In genomic region chr7:116955801-116956514, GRCh38 we compare ENCODE assay signal across 8 cellular contexts. TPM values are rescaled to one million over a fixed set of nuclear protein-coding genes. Genes with fewer than 3 reads are reported as not detected.
DNase-seq lines count a peak whose midpoint lies in the region; ATAC-seq and TF ChIP-seq lines count a peak whose summit lies in the region.

No MANE protein-coding gene starts in this region.

- peaks cover 16% of the 10 kb centered on the region for H3F3A ChIP-seq in GM23248 (ENCODE audit: insufficient read depth)

- no peak for TF ChIP-seq CTCF in omental fat pad (IDR thresholded peaks at IDR 0.05)

- H4K20me1 ChIP-seq in GM23248 (ENCODE audit: insufficient read depth), result no peaks in the 10 kb centered on the region

- H3K4me2 ChIP-seq in GM23248 (ENCODE audit: unreplicated experiment), result peak overlapping the region; percentile 93

- peak; percentile 79 for ATAC-seq in GM18511 (IDR thresholded peaks at IDR 0.05; ENCODE audit: unreplicated experiment)
- peak; percentile 8 for ATAC-seq in Right ventricle myocardium superior (ENCODE audit: poor library complexity)
- ATAC-seq in omental fat pad (ENCODE audit: low FRiP score), result no peak

- H3K9me2 ChIP-seq in GM23248 (ENCODE audit: insufficient read depth), result no peaks in the 10 kb centered on the region

- DNase-seq in GM23248, result peak; percentile 27
- peak; percentile 44 for DNase-seq in NAMALWA (ENCODE audit: low spot score)
- DNase-seq in Right ventricle myocardium superior, result no peak
- DNase-seq in NCI-H1930 (lab: John Stamatoyannopoulos, UW), result no peak
- DNase-seq in UCSD-AML1 (lab: John Stamatoyannopoulos, UW; ENCODE audit: unreplicated experiment), result no peak
- DNase-seq in omental fat pad (ENCODE audit: low spot score), result no peak

- intact Hi-C loops in Right ventricle myocardium superior (cut with DNase I), result no loop called here

- in situ Hi-C loops in GM23248 (cut with MboI), result no loop called here

- no peaks in the 10 kb centered on the region for H3K36me3 ChIP-seq in GM23248 (ENCODE audit: low read depth)
- H3K36me3 ChIP-seq in thymus (ENCODE audit: control insufficient read depth, insufficient read depth), result no peaks in the 10 kb centered on the region

- H3K9me3 ChIP-seq in GM23248 (ENCODE audit: low read depth) (no peaks in the 10 kb centered on the region), thymus (ENCODE audit: control insufficient read depth) (peaks cover 1% of the 10 kb centered on the region)

- H3K27ac ChIP-seq in GM23248, result no peak overlapping the region
- peak overlapping the region; percentile 6 for H3K27ac ChIP-seq in thymus (ENCODE audit: low read depth)

- no peak overlapping the region for H2AFZ ChIP-seq in GM23248

- H3K27me3 ChIP-seq in GM23248 (replicated peaks; ENCODE audit: insufficient read depth), result no peaks in the 10 kb centered on the region
- no peaks in the 10 kb centered on the region for H3K27me3 ChIP-seq in thymus (ENCODE audit: control insufficient read depth, insufficient read depth)

- peak overlapping the region; percentile 98; the same call in 1 of the 2 replicates for H3K9ac ChIP-seq in GM23248

- H3K79me2 ChIP-seq in GM23248 (ENCODE audit: insufficient read depth), result peaks cover 67% of the 10 kb centered on the region

- peaks cover 22% of the 10 kb centered on the region for H3K4me1 ChIP-seq in GM23248 (ENCODE audit: insufficient read depth)
- H3K4me1 ChIP-seq in thymus (ENCODE audit: control insufficient read depth, insufficient read depth, low read length), result no peaks in the 10 kb centered on the region

- WGBS in GM23248 (ENCODE audit: low coverage in 1 of 2, low lambda C conversion rate in 2 of 2, missing lambda C conversion rate in 2 of 2), 2 experiments, result 76 to 79% methylated on average over 4 of the region's 4 CpGs
- 87% methylated on average over 4 of the region's 4 CpGs for WGBS in thymus

- H3K4me3 ChIP-seq in GM23248 (no peak overlapping the region; the same call in 1 of the 2 replicates), thymus (ENCODE audit: low read length) (no peak overlapping the region)

RNA-seq across cellular contexts. Expression of gene ST7, which starts 2.7 kb away (rescaled TPM):
- total RNA-seq in GM23248 (2014; rRNA removed; shearing (Covaris generic)), result 17.8 and 28.2 TPM in 2 replicates
- polyA plus RNA-seq in GM23248 (2016; fragmentation: Nextera tagmentation; extraction: Ambion mirVana) (21.9 and 22.7 TPM in 2 replicates), thymus (11.5 TPM)
- total RNA-seq in Right ventricle myocardium superior (29.7 TPM), omental fat pad (10 to 100 TPM; 23.7 to 29.5 (median 25.5) TPM)

Comparison
In these comparisons a context has a peak if more than half of its experiments do, and no peak if none do; other contexts are left out.
1. DNase-seq: peak in GM23248 (single experiment) and NAMALWA (single experiment); none in Right ventricle myocardium superior (single experiment), NCI-H1930 (0 of 2), UCSD-AML1 (single experiment) and omental fat pad (single experiment).